1 cellular context compared by ENCODE assay signal in genomic region chr2:70010222-70011111, GRCh38.
TF ChIP-seq lines count a peak whose summit lies in the region.

No MANE protein-coding gene starts in this region.

TF ChIP-seq in WTC11, 78 proteins besides CTCF, POLR2A, EP300 and RAD21 (continued from another document):
- TF ChIP-seq ESRRA (CRISPR knock-in tag; IDR thresholded peaks at IDR 0.05; ENCODE audit: borderline replicate concordance): no peak
- no peak for TF ChIP-seq CREB1 (CRISPR knock-in tag; IDR thresholded peaks at IDR 0.05)
- TF ChIP-seq MLX (CRISPR knock-in tag; IDR thresholded peaks at IDR 0.05): no peak
